8 cellular contexts compared by ENCODE assay signal in the genomic region with DNA sequence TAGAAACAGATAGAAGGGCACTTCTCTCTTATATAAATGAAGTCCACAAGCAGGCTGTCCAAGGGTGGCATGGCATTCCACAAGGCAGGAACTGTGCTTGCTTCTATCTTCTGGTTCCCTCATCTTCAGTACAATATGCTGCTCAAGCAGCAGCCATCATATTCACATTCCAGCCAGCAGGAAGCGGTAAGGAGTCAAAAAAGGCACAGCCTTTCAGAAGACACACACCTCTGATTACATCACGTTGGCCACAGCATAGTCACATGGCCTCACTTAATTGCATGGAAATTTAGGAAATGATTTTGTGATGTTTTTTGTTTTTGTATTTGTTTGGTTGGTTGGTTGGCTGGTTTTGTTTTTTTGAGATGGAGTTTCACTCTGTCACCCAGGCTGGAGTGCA. TPM values are rescaled to one million over a fixed set of nuclear protein-coding genes. Genes with fewer than 3 reads are reported as not detected.
DNase-seq lines count a peak whose midpoint lies in the region; ATAC-seq and TF ChIP-seq lines count a peak whose summit lies in the region.
"Had no signal": no experiment of that assay in that cellular context is flagged by ENCODE, and none has a peak within 500 bp of the region (broad histone marks: within the 10 kb centered on the region; RNA-seq: fewer than 3 reads in every experiment).

No MANE protein-coding gene starts in this region.

- H3K4me2 ChIP-seq in fibroblast of lung (ENCODE audit: extremely low read depth, insufficient read depth, low read length) = no peak overlapping the region

- no peaks in the 10 kb centered on the region for H4K20me1 ChIP-seq in fibroblast of lung (ENCODE audit: control insufficient read depth, extremely low read depth, insufficient read depth, low read length)

- no peaks in the 10 kb centered on the region for H3K36me3 ChIP-seq in BE2C
- H3K36me3 ChIP-seq in fibroblast of lung (ENCODE audit: control insufficient read depth, insufficient read depth, low read length) = no peaks in the 10 kb centered on the region

- no peaks in the 10 kb centered on the region for H3K79me2 ChIP-seq in fibroblast of lung (ENCODE audit: control insufficient read depth, insufficient read depth, low read length)

- ATAC-seq in HG03521 (IDR thresholded peaks at IDR 0.05; ENCODE audit: unreplicated experiment) (no peak), HG03439 (IDR thresholded peaks at IDR 0.05; ENCODE audit: unreplicated experiment) (no peak)

- H3K4me1 ChIP-seq in BE2C (no peaks in the 10 kb centered on the region; the same call in none of the 2 replicates), fibroblast of lung (ENCODE audit: control insufficient read depth, extremely low read depth, insufficient read depth, low read length) (peaks cover 11% of the 10 kb centered on the region)

- DNase-seq in BE2C (peak; percentile 39), M059J (ENCODE audit: low read depth) (peak; percentile 81), fibroblast of lung (ENCODE audit: low read depth in 2 of 2) (peak; percentile 31), ureter (ENCODE audit: low spot score) (no peak)
- DNase-seq: activated CD8-positive, alpha-beta memory T cell treated with anti-CD3 and anti-CD28 coated beads, Interleukin-2, amount 50 U/mL, for 48 hours; immature natural killer cell had no signal

- H2AFZ ChIP-seq in fibroblast of lung (ENCODE audit: low read length) = no peak overlapping the region

- H3K9ac ChIP-seq in fibroblast of lung (ENCODE audit: insufficient read depth, low read length) = no peak overlapping the region

- H3K4me3 ChIP-seq in BE2C (ENCODE audit: low read depth, low read length) (no peak overlapping the region), fibroblast of lung (replicated peaks in 1 of 4; ENCODE audit: control extremely low read depth in 1 of 4, insufficient read depth in 1 of 4, low read depth in 3 of 4, low read length in 4 of 4) (no peak overlapping the region)

- H3K27me3 ChIP-seq in BE2C = no peaks in the 10 kb centered on the region
- peaks cover 3% of the 10 kb centered on the region for H3K27me3 ChIP-seq in fibroblast of lung (ENCODE audit: control insufficient read depth, insufficient read depth, low read length)

- TF ChIP-seq CTCF in BE2C (IDR thresholded peaks at IDR 0.05; ENCODE audit: low read depth, low read length) (peak; percentile 62), fibroblast of lung (conservative IDR thresholded peaks at IDR 0.05 in 1 of 2, IDR thresholded peaks at IDR 0.05 in 1 of 2; ENCODE audit: low read depth in 1 of 2, low read length in 2 of 2) (peak; percentile 31 to 48)

- H3K9me3 ChIP-seq in BE2C (no peaks in the 10 kb centered on the region), fibroblast of lung (ENCODE audit: control insufficient read depth, insufficient read depth, low read depth, low read length) (no peaks in the 10 kb centered on the region)

- H3K27ac ChIP-seq in fibroblast of lung (ENCODE audit: insufficient read depth, low read length) = no peak overlapping the region

RNA-seq across cellular contexts. Expression of a gene that starts 19.0 kb away (rescaled TPM):
- polyA plus RNA-seq in BE2C (2012; ENCODE audit: insufficient read depth, insufficient read length, low read depth) = not detected
- not detected in 2 replicates for total RNA-seq in M059J (2014; rRNA removed; shearing (Covaris generic))
- total RNA-seq in fibroblast of lung = not detected in 2 replicates
- not detected in 2 replicates for polyA plus RNA-seq in fibroblast of lung
- not detected in 2 replicates for polyA plus RNA-seq in fibroblast of lung (2012)
- not detected in 2 replicates for polyA minus RNA-seq in fibroblast of lung (ENCODE audit: low replicate concordance)
- 8.6 TPM for total RNA-seq in ureter
- polyA plus RNA-seq: immature natural killer cell had no signal

RNA-seq across cellular contexts. Expression of a gene that starts 19.2 kb away (rescaled TPM):
- polyA plus RNA-seq in BE2C (2012; ENCODE audit: insufficient read depth, insufficient read length, low read depth) = not detected
- not detected in 2 replicates for total RNA-seq in M059J (2014; rRNA removed; shearing (Covaris generic))
- total RNA-seq in fibroblast of lung (not detected in 2 replicates), ureter (3.3 TPM)
- not detected in 2 replicates for polyA plus RNA-seq in fibroblast of lung
- polyA plus RNA-seq in fibroblast of lung (2012) = not detected in 2 replicates
- not detected in 2 replicates for polyA minus RNA-seq in fibroblast of lung (ENCODE audit: low replicate concordance)
- polyA plus RNA-seq: immature natural killer cell had no signal

RNA-seq across cellular contexts. Expression of a gene that starts 20.1 kb away (rescaled TPM):
- 295 TPM for polyA plus RNA-seq in BE2C (2012; ENCODE audit: insufficient read depth, insufficient read length, low read depth)
- total RNA-seq in M059J (2014; rRNA removed; shearing (Covaris generic)) = 244 and 248 TPM in 2 replicates
- 41.9 and 52.5 TPM in 2 replicates for total RNA-seq in fibroblast of lung
- polyA plus RNA-seq in fibroblast of lung = 153 and 157 TPM in 2 replicates
- 181 and 201 TPM in 2 replicates for polyA plus RNA-seq in fibroblast of lung (2012)
- polyA minus RNA-seq in fibroblast of lung (ENCODE audit: low replicate concordance) = 328 and 338 TPM in 2 replicates
- 176 TPM for total RNA-seq in ureter

RNA-seq across cellular contexts. Expression of a gene that starts 53.7 kb away (rescaled TPM):
- not detected for polyA plus RNA-seq in BE2C (2012; ENCODE audit: insufficient read depth, insufficient read length, low read depth)
- total RNA-seq in M059J (2014; rRNA removed; shearing (Covaris generic)) = not detected in 2 replicates
- total RNA-seq in fibroblast of lung = not detected in 2 replicates
- polyA plus RNA-seq in fibroblast of lung = not detected in 2 replicates
- polyA plus RNA-seq in fibroblast of lung (2012) = not detected in 2 replicates
- not detected in 2 replicates for polyA minus RNA-seq in fibroblast of lung (ENCODE audit: low replicate concordance)
- not detected for total RNA-seq in ureter
- polyA plus RNA-seq: immature natural killer cell had no signal
